1 cellular context compared by ENCODE assay signal in the genomic region with DNA sequence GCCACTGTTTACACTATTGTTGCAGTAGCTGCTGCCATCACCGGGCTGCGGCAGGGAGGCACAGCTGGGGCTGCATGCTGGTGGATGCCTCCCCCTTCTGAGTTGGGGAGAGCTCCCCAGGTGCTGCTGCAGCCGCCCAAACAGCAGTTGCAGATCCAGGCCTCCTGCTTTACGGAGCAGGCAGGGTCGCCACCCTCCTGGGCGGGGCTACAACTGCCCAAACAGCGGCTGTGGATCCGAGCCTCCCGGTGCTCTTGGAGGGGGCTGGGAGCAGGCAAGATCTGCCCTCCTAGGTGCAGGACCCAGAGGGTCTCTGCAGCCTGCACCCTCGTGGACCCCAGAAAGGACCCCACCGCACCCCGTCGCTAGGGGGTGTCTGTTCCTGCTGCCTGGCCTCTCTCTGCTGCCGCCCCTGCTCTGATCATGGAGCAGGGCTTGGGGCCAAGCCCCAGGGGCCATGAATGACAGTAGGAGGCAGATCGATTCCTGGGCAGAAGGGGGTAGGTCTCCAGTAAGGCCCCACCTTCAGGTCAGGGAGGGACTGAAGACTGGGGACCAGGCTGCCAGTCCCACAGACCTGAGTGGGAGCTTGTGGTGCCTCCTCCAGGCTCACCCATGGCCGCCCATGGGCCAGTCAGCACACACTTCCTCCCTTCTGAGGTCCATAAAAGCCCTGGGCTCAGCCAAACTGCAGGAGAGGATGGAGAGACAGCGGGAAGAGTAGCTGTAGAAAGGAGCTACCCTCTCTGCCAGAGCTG.
TF ChIP-seq lines count a peak whose summit lies in the region.

No MANE protein-coding gene starts in this region.

TF ChIP-seq in K562, 482 proteins besides CTCF, POLR2A, EP300 and RAD21 (continued from another document):
- TF ChIP-seq, protein P1, sequence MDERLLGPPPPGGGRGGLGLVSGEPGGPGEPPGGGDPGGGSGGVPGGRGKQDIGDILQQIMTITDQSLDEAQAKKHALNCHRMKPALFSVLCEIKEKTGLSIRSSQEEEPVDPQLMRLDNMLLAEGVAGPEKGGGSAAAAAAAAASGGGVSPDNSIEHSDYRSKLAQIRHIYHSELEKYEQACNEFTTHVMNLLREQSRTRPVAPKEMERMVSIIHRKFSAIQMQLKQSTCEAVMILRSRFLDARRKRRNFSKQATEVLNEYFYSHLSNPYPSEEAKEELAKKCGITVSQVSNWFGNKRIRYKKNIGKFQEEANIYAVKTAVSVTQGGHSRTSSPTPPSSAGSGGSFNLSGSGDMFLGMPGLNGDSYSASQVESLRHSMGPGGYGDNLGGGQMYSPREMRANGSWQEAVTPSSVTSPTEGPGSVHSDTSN (CRISPR knock-in tag; IDR thresholded peaks at IDR 0.05; ENCODE audit: low read depth), result no peak
- TF ChIP-seq, protein P1 (tag; conservative IDR thresholded peaks at IDR 0.05; ENCODE audit: low read depth), result no peak
- TF ChIP-seq CBX5 (IDR thresholded peaks at IDR 0.05; ENCODE audit: borderline replicate concordance, low read depth) (peak; percentile 5; the same call in 1 of the 2 replicates), ELF2 (CRISPR knock-in tag; IDR thresholded peaks at IDR 0.05) (no peak), COPS2 (conservative IDR thresholded peaks at IDR 0.05) (no peak), ZNF133 (CRISPR knock-in tag; IDR thresholded peaks at IDR 0.05) (no peak), DIDO1 (tag; IDR thresholded peaks at IDR 0.05; ENCODE audit: low read depth) (no peak), ZFP30 (CRISPR knock-in tag; IDR thresholded peaks at IDR 0.05; ENCODE audit: borderline replicate concordance) (no peak), SIX5 (IDR thresholded peaks at IDR 0.05; ENCODE audit: borderline replicate concordance in 1 of 2, insufficient read depth in 1 of 2, low read depth in 1 of 2, low read length in 2 of 2) (no peak), HNRNPUL1 (IDR thresholded peaks at IDR 0.05; ENCODE audit: low read length) (no peak), ZNF551 (CRISPR knock-in tag; IDR thresholded peaks at IDR 0.05) (no peak), ARNT (IDR thresholded peaks at IDR 0.05) (no peak), HDAC6 (IDR thresholded peaks at IDR 0.05; ENCODE audit: low read depth, low read length) (no peak), STAT5B (CRISPR knock-in tag; IDR thresholded peaks at IDR 0.05) (no peak), YY1 (IDR thresholded peaks at IDR 0.05; ENCODE audit: borderline replicate concordance in 1 of 3, control insufficient read depth in 1 of 3, extremely low read depth in 1 of 3, insufficient read depth in 3 of 3, insufficient read length in 1 of 3, insufficient replicate concordance in 2 of 3, low read depth in 1 of 3, low read length in 2 of 3) (peak in 2 of 3 experiments; percentile 8 to 16), ZBTB7A (IDR thresholded peaks at IDR 0.05; ENCODE audit: borderline replicate concordance, control insufficient read depth, low read depth, low read length) (peak; percentile 89), RUNX1 (IDR thresholded peaks at IDR 0.05; ENCODE audit: low read depth) (no peak), POLR2G (IDR thresholded peaks at IDR 0.05; ENCODE audit: low read depth, low read length) (peak; percentile 74), SRSF1 (IDR thresholded peaks at IDR 0.05; ENCODE audit: low read depth, low read length) (no peak), DDX20 (tag; IDR thresholded peaks at IDR 0.05; ENCODE audit: low read depth) (no peak), TOE1 (IDR thresholded peaks at IDR 0.05; ENCODE audit: borderline replicate concordance) (peak; percentile 58; the same call in 1 of the 2 replicates), TOE1 (CRISPR knock-in tag; IDR thresholded peaks at IDR 0.05; ENCODE audit: borderline replicate concordance, low read depth) (no peak), ZNF124 (CRISPR knock-in tag; IDR thresholded peaks at IDR 0.05) (no peak), PRPF4 (IDR thresholded peaks at IDR 0.05; ENCODE audit: insufficient read depth, low read depth, low read length, poor library complexity, severe bottlenecking) (no peak), NUFIP1 (IDR thresholded peaks at IDR 0.05; ENCODE audit: partially characterized antibody) (no peak), HMG20A (CRISPR knock-in tag; conservative IDR thresholded peaks at IDR 0.05) (no peak), BRF1 (IDR thresholded peaks at IDR 0.05; ENCODE audit: borderline replicate concordance, extremely low read depth, insufficient read length) (no peak), ZNF583 (CRISPR knock-in tag; IDR thresholded peaks at IDR 0.05) (no peak), ATF7 (IDR thresholded peaks at IDR 0.05) (0 out of 2 replicates have a peak, but pooled peaks have one; percentile 24), KAT2B (IDR thresholded peaks at IDR 0.05; ENCODE audit: low read depth, low read length) (no peak), PHB (CRISPR knock-in tag; IDR thresholded peaks at IDR 0.05) (0 out of 2 replicates have a peak, but pooled peaks have one; percentile 19), NFIX (CRISPR knock-in tag; IDR thresholded peaks at IDR 0.05; ENCODE audit: low read depth) (no peak), SNIP1 (IDR thresholded peaks at IDR 0.05; ENCODE audit: low read depth) (no peak), ZFX (CRISPR knock-in tag; IDR thresholded peaks at IDR 0.05) (no peak), EGR1 (conservative IDR thresholded peaks at IDR 0.05) (no peak), BRCA1 (IDR thresholded peaks at IDR 0.05) (no peak), BRCA1 (CRISPR knock-in tag; IDR thresholded peaks at IDR 0.05) (no peak), PML (IDR thresholded peaks at IDR 0.05; ENCODE audit: low read length) (no peak), RAD51 (IDR thresholded peaks at IDR 0.05; ENCODE audit: borderline replicate concordance, low read depth) (no peak), ZNF263 (CRISPR knock-in tag; IDR thresholded peaks at IDR 0.05; ENCODE audit: borderline replicate concordance) (no peak), ZEB2 (IDR thresholded peaks at IDR 0.05) (no peak), ZNF766 (CRISPR knock-in tag; conservative IDR thresholded peaks at IDR 0.05) (0 out of 2 replicates have a peak, but pooled peaks have one; percentile 20), RHOXF2B (CRISPR knock-in tag; conservative IDR thresholded peaks at IDR 0.05) (no peak), EZH2 (IDR thresholded peaks at IDR 0.05; ENCODE audit: borderline replicate concordance, low read depth, low read length) (no peak), ZKSCAN8 (CRISPR knock-in tag; IDR thresholded peaks at IDR 0.05) (0 out of 2 replicates have a peak, but pooled peaks have one; percentile 1)
- TF ChIP-seq, protein P2, sequence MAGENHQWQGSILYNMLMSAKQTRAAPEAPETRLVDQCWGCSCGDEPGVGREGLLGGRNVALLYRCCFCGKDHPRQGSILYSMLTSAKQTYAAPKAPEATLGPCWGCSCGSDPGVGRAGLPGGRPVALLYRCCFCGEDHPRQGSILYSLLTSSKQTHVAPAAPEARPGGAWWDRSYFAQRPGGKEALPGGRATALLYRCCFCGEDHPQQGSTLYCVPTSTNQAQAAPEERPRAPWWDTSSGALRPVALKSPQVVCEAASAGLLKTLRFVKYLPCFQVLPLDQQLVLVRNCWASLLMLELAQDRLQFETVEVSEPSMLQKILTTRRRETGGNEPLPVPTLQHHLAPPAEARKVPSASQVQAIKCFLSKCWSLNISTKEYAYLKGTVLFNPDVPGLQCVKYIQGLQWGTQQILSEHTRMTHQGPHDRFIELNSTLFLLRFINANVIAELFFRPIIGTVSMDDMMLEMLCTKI (IDR thresholded peaks at IDR 0.05; ENCODE audit: partially characterized antibody), result no peak
- TF ChIP-seq, protein P3, sequence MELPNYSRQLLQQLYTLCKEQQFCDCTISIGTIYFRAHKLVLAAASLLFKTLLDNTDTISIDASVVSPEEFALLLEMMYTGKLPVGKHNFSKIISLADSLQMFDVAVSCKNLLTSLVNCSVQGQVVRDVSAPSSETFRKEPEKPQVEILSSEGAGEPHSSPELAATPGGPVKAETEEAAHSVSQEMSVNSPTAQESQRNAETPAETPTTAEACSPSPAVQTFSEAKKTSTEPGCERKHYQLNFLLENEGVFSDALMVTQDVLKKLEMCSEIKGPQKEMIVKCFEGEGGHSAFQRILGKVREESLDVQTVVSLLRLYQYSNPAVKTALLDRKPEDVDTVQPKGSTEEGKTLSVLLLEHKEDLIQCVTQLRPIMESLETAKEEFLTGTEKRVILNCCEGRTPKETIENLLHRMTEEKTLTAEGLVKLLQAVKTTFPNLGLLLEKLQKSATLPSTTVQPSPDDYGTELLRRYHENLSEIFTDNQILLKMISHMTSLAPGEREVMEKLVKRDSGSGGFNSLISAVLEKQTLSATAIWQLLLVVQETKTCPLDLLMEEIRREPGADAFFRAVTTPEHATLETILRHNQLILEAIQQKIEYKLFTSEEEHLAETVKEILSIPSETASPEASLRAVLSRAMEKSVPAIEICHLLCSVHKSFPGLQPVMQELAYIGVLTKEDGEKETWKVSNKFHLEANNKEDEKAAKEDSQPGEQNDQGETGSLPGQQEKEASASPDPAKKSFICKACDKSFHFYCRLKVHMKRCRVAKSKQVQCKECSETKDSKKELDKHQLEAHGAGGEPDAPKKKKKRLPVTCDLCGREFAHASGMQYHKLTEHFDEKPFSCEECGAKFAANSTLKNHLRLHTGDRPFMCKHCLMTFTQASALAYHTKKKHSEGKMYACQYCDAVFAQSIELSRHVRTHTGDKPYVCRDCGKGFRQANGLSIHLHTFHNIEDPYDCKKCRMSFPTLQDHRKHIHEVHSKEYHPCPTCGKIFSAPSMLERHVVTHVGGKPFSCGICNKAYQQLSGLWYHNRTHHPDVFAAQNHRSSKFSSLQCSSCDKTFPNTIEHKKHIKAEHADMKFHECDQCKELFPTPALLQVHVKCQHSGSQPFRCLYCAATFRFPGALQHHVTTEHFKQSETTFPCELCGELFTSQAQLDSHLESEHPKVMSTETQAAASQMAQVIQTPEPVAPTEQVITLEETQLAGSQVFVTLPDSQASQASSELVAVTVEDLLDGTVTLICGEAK (IDR thresholded peaks at IDR 0.05), result no peak
- TF ChIP-seq, protein P3 (CRISPR knock-in tag; IDR thresholded peaks at IDR 0.05), result no peak
- TF ChIP-seq, protein P4, sequence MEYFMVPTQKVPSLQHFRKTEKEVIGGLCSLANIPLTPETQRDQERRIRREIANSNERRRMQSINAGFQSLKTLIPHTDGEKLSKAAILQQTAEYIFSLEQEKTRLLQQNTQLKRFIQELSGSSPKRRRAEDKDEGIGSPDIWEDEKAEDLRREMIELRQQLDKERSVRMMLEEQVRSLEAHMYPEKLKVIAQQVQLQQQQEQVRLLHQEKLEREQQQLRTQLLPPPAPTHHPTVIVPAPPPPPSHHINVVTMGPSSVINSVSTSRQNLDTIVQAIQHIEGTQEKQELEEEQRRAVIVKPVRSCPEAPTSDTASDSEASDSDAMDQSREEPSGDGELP (CRISPR knock-in tag; IDR thresholded peaks at IDR 0.05; ENCODE audit: borderline replicate concordance), result no peak
- TF ChIP-seq, protein P5, sequence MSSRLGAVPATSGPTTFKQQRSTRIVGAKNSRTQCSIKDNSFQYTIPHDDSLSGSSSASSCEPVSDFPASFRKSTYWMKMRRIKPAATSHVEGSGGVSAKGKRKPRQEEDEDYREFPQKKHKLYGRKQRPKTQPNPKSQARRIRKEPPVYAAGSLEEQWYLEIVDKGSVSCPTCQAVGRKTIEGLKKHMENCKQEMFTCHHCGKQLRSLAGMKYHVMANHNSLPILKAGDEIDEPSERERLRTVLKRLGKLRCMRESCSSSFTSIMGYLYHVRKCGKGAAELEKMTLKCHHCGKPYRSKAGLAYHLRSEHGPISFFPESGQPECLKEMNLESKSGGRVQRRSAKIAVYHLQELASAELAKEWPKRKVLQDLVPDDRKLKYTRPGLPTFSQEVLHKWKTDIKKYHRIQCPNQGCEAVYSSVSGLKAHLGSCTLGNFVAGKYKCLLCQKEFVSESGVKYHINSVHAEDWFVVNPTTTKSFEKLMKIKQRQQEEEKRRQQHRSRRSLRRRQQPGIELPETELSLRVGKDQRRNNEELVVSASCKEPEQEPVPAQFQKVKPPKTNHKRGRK (tag; IDR thresholded peaks at IDR 0.05), result no peak
